Comparison of ENCODE assay signal across 17 cellular contexts in the genomic region with DNA sequence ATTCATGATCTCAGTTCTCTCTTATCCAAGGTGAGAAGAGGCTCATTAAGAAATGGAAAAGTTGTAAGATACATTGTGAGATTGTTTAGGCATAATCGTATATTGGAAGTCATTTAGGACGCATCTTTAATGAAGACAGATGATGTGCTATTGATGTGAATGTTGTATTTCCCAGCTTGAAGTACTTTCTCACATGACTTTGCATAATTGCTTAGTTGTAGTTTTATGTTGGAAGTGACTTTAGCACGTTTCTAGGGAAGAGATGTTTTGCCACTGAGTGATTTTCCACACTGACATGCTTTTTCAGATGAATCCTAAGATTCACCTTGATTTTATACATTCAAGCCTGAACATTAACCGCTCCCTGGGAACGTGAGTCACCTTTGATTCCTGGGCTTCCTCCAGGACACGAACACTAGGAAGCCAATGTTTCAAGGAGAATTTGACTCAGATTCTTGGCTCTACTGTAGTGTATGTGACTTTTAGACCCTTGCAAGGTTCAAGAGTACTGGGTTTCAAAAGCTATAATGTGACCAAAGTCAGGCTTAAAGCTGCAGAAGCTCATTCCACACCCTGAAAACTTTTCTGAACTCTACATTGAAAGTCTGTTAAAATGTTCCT. TPM values are rescaled to one million over a fixed set of nuclear protein-coding genes. Genes with fewer than 3 reads are reported as not detected.
DNase-seq lines count a peak whose midpoint lies in the region; ATAC-seq and TF ChIP-seq lines count a peak whose summit lies in the region.
"Had no signal": no experiment of that assay in that cellular context is flagged by ENCODE, and none has a peak within 500 bp of the region (broad histone marks: within the 10 kb centered on the region; RNA-seq: fewer than 3 reads in every experiment).

No MANE protein-coding gene starts in this region.

- H4K20me1 ChIP-seq in mammary epithelial cell (ENCODE audit: insufficient read depth, low read length) = no peaks in the 10 kb centered on the region

- no peak overlapping the region for H3K4me3 ChIP-seq in HUES64 (ENCODE audit: low read length)
- H3K4me3 ChIP-seq in mammary epithelial cell (replicated peaks in 1 of 3; ENCODE audit: insufficient read depth in 1 of 3, low read depth in 2 of 3, low read length in 3 of 3) = no peak overlapping the region
- no peak overlapping the region for H3K4me3 ChIP-seq in right cardiac atrium (ENCODE audit: low read length)
- H3K4me3 ChIP-seq: colonic mucosa, left lung, upper lobe of right lung had no signal

- H3K9me3 ChIP-seq in HUES64 (ENCODE audit: insufficient read depth, low read depth, low read length) (no peaks in the 10 kb centered on the region), mammary epithelial cell (replicated peaks; ENCODE audit: insufficient read depth, low read length) (no peaks in the 10 kb centered on the region), right cardiac atrium (ENCODE audit: control insufficient read depth, low read length) (no peaks in the 10 kb centered on the region)
- H3K9me3 ChIP-seq: colonic mucosa, left lung, upper lobe of right lung had no signal

- no peaks in the 10 kb centered on the region for H3K4me1 ChIP-seq in HUES64 (ENCODE audit: insufficient read depth, low read length)
- peaks cover 4% of the 10 kb centered on the region for H3K4me1 ChIP-seq in mammary epithelial cell (ENCODE audit: insufficient read depth, low read length)
- H3K4me1 ChIP-seq in foreskin keratinocyte = no peaks in the 10 kb centered on the region
- H3K4me1 ChIP-seq in right cardiac atrium (ENCODE audit: control insufficient read depth, insufficient read depth, low read length) = no peaks in the 10 kb centered on the region
- H3K4me1 ChIP-seq: colonic mucosa, left lung, parathyroid adenoma, upper lobe of right lung had no signal

- in situ Hi-C loops in mammary epithelial cell (cut with MboI; ENCODE audit: low sequenced_read_pairs in 2 of 2) = loop anchor here (25.0 kb wide), 4 partner anchors 176 to 526 kb away; no protein-coding TSS in a partner anchor

- peak overlapping the region; percentile 19 for H3K4me2 ChIP-seq in mammary epithelial cell (ENCODE audit: insufficient read depth, low read depth, low read length)

- no peak for TF ChIP-seq CTCF in mammary epithelial cell (conservative IDR thresholded peaks at IDR 0.05 in 1 of 2, IDR thresholded peaks at IDR 0.05 in 1 of 2; ENCODE audit: extremely low read depth in 1 of 2, insufficient read depth in 1 of 2, low read depth in 1 of 2, low read length in 2 of 2)
- TF ChIP-seq CTCF in foreskin keratinocyte (conservative IDR thresholded peaks at IDR 0.05) = no peak

- no TSS peak for BruUV-seq in mammary epithelial cell (replicated peaks; lab: Mats Ljungman, UMichigan)

- dilution Hi-C loops in mammary epithelial cell (cut with HindIII; ENCODE audit: low sequenced_read_pairs) = loop anchor here (25.0 kb wide), 1 partner anchor 526 kb away; no protein-coding TSS in a partner anchor

- H3K79me2 ChIP-seq in mammary epithelial cell (ENCODE audit: insufficient read depth, low read length) = no peaks in the 10 kb centered on the region
- H3K79me2 ChIP-seq: parathyroid adenoma had no signal

- ATAC-seq in foreskin keratinocyte (peak; percentile 79), HG02973 (IDR thresholded peaks at IDR 0.05; ENCODE audit: unreplicated experiment) (no peak), right cardiac atrium (no peak), HG02642 (IDR thresholded peaks at IDR 0.05; ENCODE audit: poor library complexity, unreplicated experiment) (no peak)
- ATAC-seq: activated CD8-positive, alpha-beta T cell treated with anti-CD3 and anti-CD28 coated beads for 36 hours; left lung; stimulated activated naive CD8-positive, alpha-beta T cell treated with anti-CD3 and anti-CD28 coated beads, Interleukin-15, Interleukin-2, amounts not matched to agents 100 U/mL and 50 U/mL, for 24 hours; upper lobe of right lung had no signal

- WGBS in HUES64 = 85% methylated on average over 6 of the region's 6 CpGs
- 47% methylated on average over 6 of the region's 6 CpGs for WGBS in mammary epithelial cell (ENCODE audit: low coverage, missing lambda C conversion rate)
- WGBS in right cardiac atrium = 70% methylated on average over 6 of the region's 6 CpGs

- peak; percentile 25 for DNase-seq in AG08395 (ENCODE audit: low spot score)
- peak; percentile 37 for DNase-seq in mammary epithelial cell
- DNase-seq in foreskin keratinocyte = peak; percentile 18 to 55
- no peak for DNase-seq in right cardiac atrium
- no peak for DNase-seq in stimulated activated CD4-positive, alpha-beta T cell treated with anti-CD3 and anti-CD28 coated beads, Interleukin-4, amount 100 ng/mL, for 4 hours
- DNase-seq: activated CD8-positive, alpha-beta T cell treated with anti-CD3 and anti-CD28 coated beads for 36 hours; colonic mucosa; erythroblast; left lung; NCI-H1092 treated with DMSO at 0.1 percent for 48 hours; NCI-H748 treated with DMSO at 0.1 percent for 48 hours; stimulated activated naive CD8-positive, alpha-beta T cell treated with anti-CD3 and anti-CD28 coated beads, Interleukin-15, Interleukin-2, amounts not matched to agents 100 U/mL and 50 U/mL, for 24 hours; upper lobe of right lung had no signal

- H3K27ac ChIP-seq in HUES64 (ENCODE audit: low read depth, low read length) = peak overlapping the region; percentile 49
- no peak overlapping the region for H3K27ac ChIP-seq in mammary epithelial cell (ENCODE audit: insufficient read depth, low read depth, low read length)
- no peak overlapping the region for H3K27ac ChIP-seq in foreskin keratinocyte
- no peak overlapping the region for H3K27ac ChIP-seq in right cardiac atrium (ENCODE audit: low read length)
- H3K27ac ChIP-seq: colonic mucosa, left lung, parathyroid adenoma, upper lobe of right lung had no signal

- H3K9ac ChIP-seq in HUES64 (ENCODE audit: low read depth, low read length) (no peak overlapping the region), mammary epithelial cell (ENCODE audit: insufficient read depth, low read length) (no peak overlapping the region)
- H3K9ac ChIP-seq: parathyroid adenoma had no signal

- intact Hi-C loops in mammary epithelial cell (cut with micrococcal nuclease) = no loop called here
- intact Hi-C loops in right cardiac atrium (cut with DNase I) = loop anchor here in 1 of 4 donors (10.0 kb wide), 1 partner anchor 173 kb away; no protein-coding TSS in a partner anchor

- H2AFZ ChIP-seq in mammary epithelial cell (ENCODE audit: low read depth, low read length) = no peak overlapping the region
- H2AFZ ChIP-seq: parathyroid adenoma had no signal

- CTCF ChIA-PET in mammary epithelial cell (lab: Charles Lee; ENCODE audit: low non-redundant PET) = interaction anchor here (0.6 kb wide), 1 partner anchor 173 kb away, joined by 4 read pairs; no protein-coding TSS in a partner anchor

- H3K36me3 ChIP-seq in HUES64 (ENCODE audit: insufficient read depth, low read length) = peaks cover 96% of the 10 kb centered on the region
- H3K36me3 ChIP-seq in mammary epithelial cell (ENCODE audit: insufficient read depth, low read length) = no peaks in the 10 kb centered on the region
- H3K36me3 ChIP-seq: colonic mucosa had no signal

- H3K27me3 ChIP-seq in HUES64 (ENCODE audit: insufficient read depth, low read length) (no peaks in the 10 kb centered on the region), mammary epithelial cell (ENCODE audit: insufficient read depth, low read length) (no peaks in the 10 kb centered on the region), foreskin keratinocyte (no peaks in the 10 kb centered on the region), right cardiac atrium (ENCODE audit: control insufficient read depth, insufficient read depth) (no peaks in the 10 kb centered on the region)
- H3K27me3 ChIP-seq: colonic mucosa, left lung, upper lobe of right lung had no signal

RNA-seq across cellular contexts. Expression of gene ANGEL2, which starts 27.9 kb away (rescaled TPM):
- polyA plus RNA-seq in HUES64 (2013, experiment 1 of 2) = 28.3 TPM
- polyA plus RNA-seq in HUES64 (2013, experiment 2 of 2) = 21.7 TPM
- 10 to 100 TPM; 28.5 to 38.3 TPM for total RNA-seq in mammary epithelial cell
- 13.0 TPM for polyA plus RNA-seq in mammary epithelial cell
- polyA minus RNA-seq in mammary epithelial cell = 22.2 TPM
- total RNA-seq in foreskin keratinocyte = 26.9 and 27.7 TPM in 2 replicates
- polyA plus RNA-seq in foreskin keratinocyte = 5.9 and 7.1 TPM in 2 replicates
- 10 to 100 TPM; 18.4 to 25.4 (median 22.2) TPM for total RNA-seq in right cardiac atrium
- polyA plus RNA-seq in right cardiac atrium = 10.2 TPM

RNA-seq across cellular contexts. Expression of gene VASH2, which starts 37.5 kb away (rescaled TPM):
- polyA plus RNA-seq in HUES64 (2013, experiment 1 of 2) = 79.9 TPM
- 70.5 TPM for polyA plus RNA-seq in HUES64 (2013, experiment 2 of 2)
- total RNA-seq in mammary epithelial cell (under 1 TPM in 1 of 2 donors, not detected in 1; 0.68 TPM), foreskin keratinocyte (0.14 and 0.27 TPM in 2 replicates), right cardiac atrium (1 to 10 TPM in 3 of 4 donors, under 1 TPM in 1; 0.91 to 1.3 (median 1.0) TPM)
- polyA plus RNA-seq in mammary epithelial cell (0.17 TPM), foreskin keratinocyte (0.06 and 0.07 TPM in 2 replicates), right cardiac atrium (0.50 TPM)
- polyA minus RNA-seq in mammary epithelial cell = not detected

Comparison
In these comparisons a context has a peak if more than half of its experiments do, and no peak if none do; other contexts are left out.
1. DNase-seq: peak in AG08395 (single experiment), mammary epithelial cell (single experiment) and foreskin keratinocyte (2 of 2); none in right cardiac atrium (0 of 3) and stimulated activated CD4-positive, alpha-beta T cell treated with anti-CD3 and anti-CD28 coated beads, Interleukin-4, amount 100 ng/mL, for 4 hours (0 of 2).